ENCODE assay signal across 1 cellular context in genomic region chr7:30023524-30023923, GRCh38.
TF ChIP-seq lines count a peak whose summit lies in the region.

No MANE protein-coding gene starts in this region.

TF ChIP-seq in HepG2, 621 proteins besides CTCF, POLR2A, EP300 and RAD21:
- TF ChIP-seq SKI (IDR thresholded peaks at IDR 0.05; ENCODE audit: partially characterized antibody), result no peak
- no peak for TF ChIP-seq AKNA (CRISPR knock-in tag; IDR thresholded peaks at IDR 0.05; ENCODE audit: borderline replicate concordance)
- TF ChIP-seq ZIK1 (CRISPR knock-in tag; IDR thresholded peaks at IDR 0.05; ENCODE audit: borderline replicate concordance, low read depth), result no peak
- TF ChIP-seq ZNF891 (CRISPR knock-in tag; IDR thresholded peaks at IDR 0.05), result no peak
